32 cellular contexts compared by ENCODE assay signal in the genomic region with DNA sequence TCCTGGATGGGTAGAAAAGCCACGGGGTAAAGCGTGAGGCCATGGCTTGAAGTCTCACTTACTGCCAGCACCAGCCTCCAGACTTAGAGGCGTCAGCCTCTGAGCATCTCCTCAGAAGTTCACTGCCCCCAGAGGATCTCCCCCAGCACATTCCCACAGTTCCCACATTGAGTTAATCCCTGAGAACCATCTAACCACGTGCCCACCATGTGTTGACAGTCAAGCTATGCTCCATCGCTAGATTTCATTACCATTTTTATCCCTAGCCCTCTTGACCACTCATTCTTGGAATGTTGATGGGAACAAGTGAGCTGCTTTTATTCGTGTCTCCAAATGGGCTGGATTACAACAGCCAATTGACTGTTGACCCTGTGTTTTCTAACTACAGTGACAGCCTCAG.
"Had no signal": no experiment of that assay in that cellular context is flagged by ENCODE, and none has a peak within 500 bp of the region (broad histone marks: within the 10 kb centered on the region; RNA-seq: fewer than 3 reads in every experiment).

No MANE protein-coding gene starts in this region.

- H3K4me1 ChIP-seq: ascending aorta had no signal

- H3K36me3 ChIP-seq: ascending aorta, brain microvascular endothelial cell, MG63 had no signal

- H3K4me2 ChIP-seq: KMS-11 had no signal

- DNase-seq: activated CD4-positive, alpha-beta memory T cell treated with anti-CD3 and anti-CD28 coated beads for 36 hours; activated CD4-positive, alpha-beta T cell treated with anti-CD3 and anti-CD28 coated beads for 1 hour; activated CD4-positive, alpha-beta T cell treated with anti-CD3 and anti-CD28 coated beads, Interleukin-2, amount 10 ng/mL, durations not matched to agents 24 days and 14 days; activated CD8-positive, alpha-beta memory T cell treated with anti-CD3 and anti-CD28 coated beads for 24 hours; activated effector memory CD4-positive, alpha-beta T cell treated with anti-CD3 and anti-CD28 coated beads, Interleukin-2, amount 50 U/mL, for 16 hours; activated naive CD4-positive, alpha-beta T cell treated with Interleukin-2 at 50 U/mL for 16 hours; activated naive CD8-positive, alpha-beta T cell treated with anti-CD3 and anti-CD28 coated beads, Interleukin-2, amount 50 U/mL, for 24 hours; activated T-cell treated with anti-CD3 and anti-CD28 coated beads, Interleukin-2, amount 50 U/mL, for 4 hours; amniotic stem cell; brain microvascular endothelial cell; cerebellar nuclear complex; MG63; MV-4-11; NCI-H1092 treated with DMSO at 0.1 percent for 48 hours; NCI-H1417 treated with DMSO at 0.1 percent for 48 hours; NCI-H1694; NCI-H2029; NCI-H2107; NCI-H2171 treated with DMSO at 0.1 percent for 48 hours; NCI-H226; NCI-H510A; NCI-H526 treated with DMSO at 0.1 percent for 48 hours; NCI-H82; NK-92 treated with Interleukin-12 subunit alpha and Interleukin-12 subunit beta, amount 100 ng/mL, for 24 hours; OCI-M1; RPMI8226; SHP77 had no signal

- ATAC-seq: activated naive CD4-positive, alpha-beta T cell treated with anti-CD3 and anti-CD28 coated beads, Interleukin-2, amount 50 U/mL, for 72 hours; activated naive CD8-positive, alpha-beta T cell treated with anti-CD3 and anti-CD28 coated beads, Interleukin-2, amount 50 U/mL, for 24 hours; activated T-cell treated with anti-CD3 and anti-CD28 coated beads, Interleukin-2, amount 50 U/mL, for 4 hours; Panc1; WTC11 had no signal

- H3K9ac ChIP-seq: KMS-11 had no signal

- H3K9me3 ChIP-seq: ascending aorta had no signal

- H3K4me3 ChIP-seq: ascending aorta, MG63 had no signal

- H3K27me3 ChIP-seq: ascending aorta, brain microvascular endothelial cell, MG63 had no signal

- H3K27ac ChIP-seq: ascending aorta, brain microvascular endothelial cell, KMS-11 had no signal
